8 cellular contexts compared by ENCODE assay signal in the genomic region with DNA sequence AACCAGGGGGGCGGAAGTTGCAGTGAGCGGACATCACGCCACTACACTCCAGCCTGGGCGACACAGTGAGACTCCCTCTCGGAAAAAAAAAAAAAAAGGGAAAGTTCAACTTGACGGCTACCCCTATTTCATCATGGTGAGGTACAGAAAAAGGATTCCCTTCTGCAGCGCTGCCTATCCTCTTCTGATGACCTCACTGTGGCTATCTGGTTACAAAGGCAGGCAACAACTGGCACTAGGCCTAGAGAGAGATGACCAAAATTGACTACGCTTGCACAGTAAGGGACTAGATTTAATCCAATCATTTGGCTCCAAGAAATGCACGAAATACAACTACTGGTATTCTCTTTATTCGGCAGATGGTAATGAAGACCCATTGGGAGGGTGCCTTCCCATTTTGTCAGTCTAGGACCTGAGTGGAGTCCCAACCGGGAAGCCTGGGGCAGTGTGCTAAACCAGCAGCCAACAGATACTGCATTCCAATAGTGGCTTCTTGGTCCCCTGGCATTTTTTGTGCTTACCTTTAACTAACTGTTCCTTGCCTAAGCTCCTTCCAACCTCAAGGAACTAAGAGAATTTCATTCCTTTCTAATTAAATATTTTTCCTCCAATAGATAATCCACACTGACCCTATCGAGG. TPM values are rescaled to one million over a fixed set of nuclear protein-coding genes. Genes with fewer than 3 reads are reported as not detected.
DNase-seq lines count a peak whose midpoint lies in the region; ATAC-seq and TF ChIP-seq lines count a peak whose summit lies in the region.

No MANE protein-coding gene starts in this region.

- DNase-seq in AG04449 (ENCODE audit: low read depth, low spot score) (no peak), HCEC 1CT (peak; percentile 78), amniotic epithelial cell (ENCODE audit: low read depth) (peak; percentile 24), iris pigment epithelial cell (ENCODE audit: low read depth) (peak; percentile 94), suprapubic skin (ENCODE audit: low spot score in 2 of 2) (no peak), trophoblast cell (no peak)

- no peak for ATAC-seq in GM19455 (IDR thresholded peaks at IDR 0.05; ENCODE audit: unreplicated experiment)
- no peak for ATAC-seq in GM21576 (IDR thresholded peaks at IDR 0.05; ENCODE audit: unreplicated experiment)

- H3K4me2 ChIP-seq in trophoblast cell (ENCODE audit: low read length), result no peak overlapping the region

- no peak overlapping the region for H4K91ac ChIP-seq in trophoblast cell (ENCODE audit: low read depth, low read length)

- TF ChIP-seq CTCF in AG04449 (IDR thresholded peaks at IDR 0.05; ENCODE audit: insufficient read depth, low read length, missing control alignments) (no peak), suprapubic skin (IDR thresholded peaks at IDR 0.05) (no peak)

- H2AFZ ChIP-seq in trophoblast cell (ENCODE audit: insufficient read depth, low read length, poor library complexity), result no peak overlapping the region

- H4K12ac ChIP-seq in trophoblast cell (ENCODE audit: low read depth, low read length), result no peak overlapping the region

- CTCF ChIA-PET in AG04449 (lab: Yijun Ruan, JAX), result interaction anchor here (2.2 to 2.4 kb wide), 2 partner anchors 10 to 14 kb away, joined by 6 to 7 read pairs; no protein-coding TSS in a partner anchor

- no peak overlapping the region for H4K8ac ChIP-seq in trophoblast cell (ENCODE audit: low read depth, low read length)

- 61% methylated on average over 12 of the region's 12 CpGs for WGBS in suprapubic skin
- no CpG with 5 or more reads among the region's 12 CpGs for WGBS in trophoblast cell (ENCODE audit: extremely low coverage, insufficient coverage, insufficient read length)

- no peaks in the 10 kb centered on the region for H3K36me3 ChIP-seq in suprapubic skin
- no peaks in the 10 kb centered on the region for H3K36me3 ChIP-seq in trophoblast cell (ENCODE audit: control insufficient read depth in 1 of 2, insufficient read depth in 2 of 2, low read length in 2 of 2)

- POLR2A ChIA-PET in AG04449 (lab: Yijun Ruan, JAX), result interaction anchor here (0.7 to 1.1 kb wide), 5 partner anchors 10 to 76 kb away, joined by 3 read pairs; no protein-coding TSS in a partner anchor

- no peak overlapping the region for H3K18ac ChIP-seq in trophoblast cell (ENCODE audit: low read length)

- H3K9ac ChIP-seq in trophoblast cell (ENCODE audit: low read length), result no peak overlapping the region

- H3K79me2 ChIP-seq in trophoblast cell (ENCODE audit: control insufficient read depth, insufficient read depth, low read length, poor library complexity), result peaks cover 6% of the 10 kb centered on the region

- no peaks in the 10 kb centered on the region for H3K27me3 ChIP-seq in suprapubic skin
- no peaks in the 10 kb centered on the region for H3K27me3 ChIP-seq in trophoblast cell (ENCODE audit: insufficient read depth, low read length)

- no peak overlapping the region for H2BK120ac ChIP-seq in trophoblast cell (ENCODE audit: insufficient read depth, low read length, poor library complexity)

- no peak overlapping the region for H3K23ac ChIP-seq in trophoblast cell (ENCODE audit: low read length)

- no peak overlapping the region for H2BK12ac ChIP-seq in trophoblast cell (ENCODE audit: low read length)

- no peaks in the 10 kb centered on the region for H3K9me3 ChIP-seq in suprapubic skin
- no peaks in the 10 kb centered on the region for H3K9me3 ChIP-seq in trophoblast cell (ENCODE audit: insufficient read depth, low read depth, low read length)

- H3K4me3 ChIP-seq in AG04449 (ENCODE audit: low read depth, low read length), result peak overlapping the region; percentile 62
- peak overlapping the region; percentile 80 for H3K4me3 ChIP-seq in suprapubic skin
- no peak overlapping the region for H3K4me3 ChIP-seq in trophoblast cell (ENCODE audit: low read depth, low read length)

- H3K4me1 ChIP-seq in suprapubic skin, result peaks cover 40% of the 10 kb centered on the region
- peaks cover 13 to 16% of the 10 kb centered on the region in 2 experiments for H3K4me1 ChIP-seq in trophoblast cell (ENCODE audit: control insufficient read depth in 1 of 2, insufficient read depth in 2 of 2, low read length in 2 of 2)

- no peak overlapping the region for H3K14ac ChIP-seq in trophoblast cell (ENCODE audit: low read length)

- no peak for TF ChIP-seq POLR2A in suprapubic skin (IDR thresholded peaks at IDR 0.05)

- no peak overlapping the region for H2AK5ac ChIP-seq in trophoblast cell (ENCODE audit: low read length)

- H3K27ac ChIP-seq in suprapubic skin, result peak overlapping the region; percentile 100
- no peak overlapping the region for H3K27ac ChIP-seq in trophoblast cell (ENCODE audit: low read depth, low read length)

- no peak overlapping the region for H3K4ac ChIP-seq in trophoblast cell (ENCODE audit: low read depth, low read length)

- TF ChIP-seq EP300 in suprapubic skin (IDR thresholded peaks at IDR 0.05), result no peak

- H2BK5ac ChIP-seq in trophoblast cell (ENCODE audit: low read depth, low read length, poor library complexity), result no peak overlapping the region

- H3K79me1 ChIP-seq in trophoblast cell (ENCODE audit: low read length), result peaks cover 9% of the 10 kb centered on the region

RNA-seq across cellular contexts. Expression of a gene that starts 36.6 kb away (rescaled TPM):
- total RNA-seq in suprapubic skin, result 10 to 100 TPM; 31.0 to 39.0 (median 35.3) TPM
- polyA plus RNA-seq in trophoblast cell (2013), result 5.0 and 5.7 TPM in 2 replicates

Comparison
In these comparisons a context has a peak if more than half of its experiments do, and no peak if none do; other contexts are left out.
1. DNase-seq: peak in HCEC 1CT (single experiment), amniotic epithelial cell (single experiment) and iris pigment epithelial cell (single experiment); none in AG04449 (single experiment), suprapubic skin (0 of 2) and trophoblast cell (0 of 2).